ENCODE assay signal across 16 cellular contexts in genomic region chr1:16112558-16113555, GRCh38. TPM values are rescaled to one million over a fixed set of nuclear protein-coding genes. Genes with fewer than 3 reads are reported as not detected.
A peak's percentile ranks its signal among the peaks of the same experiment; 100 is the strongest.
DNase-seq lines count a peak whose midpoint lies in the region; ATAC-seq, FAIRE-seq and TF ChIP-seq lines count a peak whose summit lies in the region.
"Had no signal": no experiment of that assay in that cellular context is flagged by ENCODE, and none has a peak within 500 bp of the region (broad histone marks: within the 10 kb centered on the region; RNA-seq: fewer than 3 reads in every experiment).

No MANE protein-coding gene starts in this region.

- intact Hi-C loops in left ventricle myocardium inferior (cut with micrococcal nuclease): no loop called here
- intact Hi-C loops in body of pancreas (cut with DNase I): no loop called here
- intact Hi-C loops in stomach (cut with DNase I; ENCODE audit: low total_unique reads): no loop called here

- H2AK5ac ChIP-seq in mesenchymal stem cell (ENCODE audit: low read length, severe bottlenecking): peak overlapping the region; percentile 69

- H3K18ac ChIP-seq in mesenchymal stem cell (ENCODE audit: low read depth in 1 of 2, low read length in 2 of 2): peak overlapping the region; percentile 57 to 58

- H3K4ac ChIP-seq in mesenchymal stem cell (ENCODE audit: low read depth in 1 of 2, low read length in 2 of 2): no peak overlapping the region

- H3K9ac ChIP-seq in mesenchymal stem cell (ENCODE audit: low read length): peak overlapping the region; percentile 51

- H3K9me3 ChIP-seq in cardiac muscle cell (ENCODE audit: low read depth) (no peaks in the 10 kb centered on the region), left ventricle myocardium inferior (replicated peaks) (peaks cover 11% of the 10 kb centered on the region), body of pancreas (peaks cover 0 to 6% (median 0%) of the 10 kb centered on the region in 3 donors), mesenchymal stem cell (ENCODE audit: control insufficient read depth, low read length) (peaks cover 8% of the 10 kb centered on the region), stomach (peaks cover 8 to 12% (median 11%) of the 10 kb centered on the region in 4 donors)

- H3K79me1 ChIP-seq in mesenchymal stem cell (replicated peaks; ENCODE audit: low read length, poor library complexity, severe bottlenecking): no peaks in the 10 kb centered on the region

- no peak for FAIRE-seq in urothelium cell line (lab: Jason Lieb, UNC)

- no peak overlapping the region for H2AFZ ChIP-seq in mesenchymal stem cell (ENCODE audit: low read depth, low read length)

- TF ChIP-seq POLR2A in body of pancreas (IDR thresholded peaks at IDR 0.05) (no peak), stomach (IDR thresholded peaks at IDR 0.05) (no peak)

- H3K27me3 ChIP-seq in cardiac muscle cell (no peaks in the 10 kb centered on the region), left ventricle myocardium inferior (ENCODE audit: low read depth) (no peaks in the 10 kb centered on the region), body of pancreas (no peaks in the 10 kb centered on the region), mesenchymal stem cell (ENCODE audit: control insufficient read depth in 1 of 2, insufficient read depth in 1 of 2, low read length in 2 of 2) (peaks cover 0 to 56% of the 10 kb centered on the region in 2 experiments), stomach (no peaks in the 10 kb centered on the region)

- no peak overlapping the region for H2BK5ac ChIP-seq in mesenchymal stem cell (ENCODE audit: low read depth, low read length, poor library complexity, severe bottlenecking)

- 57 to 71% methylated on average over 3 to 14 of the region's 14 CpGs for WGBS in body of pancreas, 2 donors
- WGBS in mesenchymal stem cell: 39% methylated on average over 11 of the region's 14 CpGs
- WGBS in stomach, 5 donors: 65 to 81% (median 69%) methylated on average over 11 to 14 of the region's 14 CpGs

- peak overlapping the region in 1 of 2 experiments; percentile 76 for H3K14ac ChIP-seq in mesenchymal stem cell (ENCODE audit: low read length in 2 of 2)

- TF ChIP-seq CTCF in cardiac muscle cell (IDR thresholded peaks at IDR 0.05; ENCODE audit: low read depth, low read length): no peak
- no peak for TF ChIP-seq CTCF in left ventricle myocardium inferior (IDR thresholded peaks at IDR 0.05; ENCODE audit: borderline replicate concordance)
- TF ChIP-seq CTCF in body of pancreas (IDR thresholded peaks at IDR 0.05): no peak
- TF ChIP-seq CTCF in stomach (IDR thresholded peaks at IDR 0.05): no peak

- peak; percentile 41 for ATAC-seq in body of pancreas
- ATAC-seq in GM21825 (IDR thresholded peaks at IDR 0.05; ENCODE audit: unreplicated experiment): no peak
- no peak for ATAC-seq in GM21526 (IDR thresholded peaks at IDR 0.05; ENCODE audit: low FRiP score, unreplicated experiment)
- ATAC-seq: activated naive CD4-positive, alpha-beta T cell treated with anti-CD3 and anti-CD28 coated beads, Interleukin-2, amount 50 U/mL, for 72 hours had no signal

- H2BK12ac ChIP-seq in mesenchymal stem cell (ENCODE audit: low read length in 2 of 2): peak overlapping the region; percentile 28 to 45

- H3K4me1 ChIP-seq in cardiac muscle cell (ENCODE audit: low read depth) (peaks cover 33% of the 10 kb centered on the region), left ventricle myocardium inferior (peaks cover 20% of the 10 kb centered on the region), body of pancreas (peaks cover 10% of the 10 kb centered on the region), mesenchymal stem cell (ENCODE audit: control insufficient read depth, insufficient read depth, low read depth, low read length) (peaks cover 45% of the 10 kb centered on the region), stomach (no peaks in the 10 kb centered on the region)

- no peak overlapping the region for H2BK15ac ChIP-seq in mesenchymal stem cell (ENCODE audit: low read depth, poor library complexity, severe bottlenecking)

- H3K4me2 ChIP-seq in mesenchymal stem cell (ENCODE audit: low read length, poor library complexity, severe bottlenecking): peak overlapping the region; percentile 8

- peak overlapping the region; percentile 79 for H4K8ac ChIP-seq in mesenchymal stem cell (ENCODE audit: low read length)

- H3K27ac ChIP-seq in cardiac muscle cell (no peak overlapping the region), left ventricle myocardium inferior (replicated peaks) (no peak overlapping the region), body of pancreas (no peak overlapping the region), mesenchymal stem cell (ENCODE audit: low read length, poor library complexity, severe bottlenecking) (peak overlapping the region; percentile 71), stomach (no peak overlapping the region)
- H3K27ac ChIP-seq: 22Rv1, esophagus squamous epithelium, VCaP had no signal

- H3K23ac ChIP-seq in mesenchymal stem cell (ENCODE audit: low read length in 2 of 2): no peak overlapping the region

- peak overlapping the region; percentile 34 for H4K91ac ChIP-seq in mesenchymal stem cell (ENCODE audit: low read length)

- DNase-seq in cardiac muscle cell (ENCODE audit: low read depth in 1 of 2, low spot score in 1 of 2) (peak; percentile 68 to 87), left ventricle myocardium inferior (no peak), body of pancreas (peak in 1 of 4 donors; percentile 37), mesenchymal stem cell (peak; percentile 31), urothelium cell line (ENCODE audit: low spot score) (peak; percentile 63), stomach (no peak)
- DNase-seq: esophagus squamous epithelium; Kasumi-1; naive B cell; NCI-H2029 treated with DMSO at 0.1 percent for 48 hours; stimulated activated CD4-positive, alpha-beta T cell treated with anti-CD3 and anti-CD28 coated beads, Interleukin-12 subunit alpha, Interleukin-12 subunit beta, amount 100 ng/mL, for 4 hours had no signal

- H3K4me3 ChIP-seq in cardiac muscle cell: no peak overlapping the region
- no peak overlapping the region for H3K4me3 ChIP-seq in left ventricle myocardium inferior
- no peak overlapping the region for H3K4me3 ChIP-seq in body of pancreas
- H3K4me3 ChIP-seq in mesenchymal stem cell (ENCODE audit: insufficient read depth in 1 of 2, low read depth in 1 of 2, low read length in 2 of 2): no peak overlapping the region
- no peak overlapping the region for H3K4me3 ChIP-seq in stomach
- H3K4me3 ChIP-seq: esophagus squamous epithelium had no signal

- no peak for TF ChIP-seq EP300 in stomach (IDR thresholded peaks at IDR 0.05)

- peak overlapping the region; percentile 56 for H2BK120ac ChIP-seq in mesenchymal stem cell (ENCODE audit: low read depth, low read length)

- no peaks in the 10 kb centered on the region for H3K36me3 ChIP-seq in cardiac muscle cell
- H3K36me3 ChIP-seq in left ventricle myocardium inferior: no peaks in the 10 kb centered on the region
- no peaks in the 10 kb centered on the region for H3K36me3 ChIP-seq in body of pancreas (replicated peaks in 1 of 2; ENCODE audit: insufficient read depth in 1 of 2, low read depth in 2 of 2)
- H3K36me3 ChIP-seq in mesenchymal stem cell (ENCODE audit: control insufficient read depth in 1 of 2, insufficient read depth in 2 of 2, low read depth in 1 of 2, low read length in 2 of 2): no peaks in the 10 kb centered on the region
- no peaks in the 10 kb centered on the region for H3K36me3 ChIP-seq in stomach
- H3K36me3 ChIP-seq: esophagus squamous epithelium had no signal

RNA-seq across cellular contexts. Expression of gene FAM131C, which starts 39.4 kb away (rescaled TPM):
- total RNA-seq in cardiac muscle cell: 6.0 and 10.9 TPM in 2 replicates
- 10.4 and 21.3 TPM in 2 replicates for polyA plus RNA-seq in cardiac muscle cell
- total RNA-seq in left ventricle myocardium inferior: 5.4 TPM
- total RNA-seq in body of pancreas: 1 to 10 TPM in 1 of 2 donors, not detected in 1; 4.2 TPM
- 0.37 TPM for polyA plus RNA-seq in mesenchymal stem cell (2013, experiment 1 of 2)
- polyA plus RNA-seq in mesenchymal stem cell (2013, experiment 2 of 2): 0.44 TPM
- not detected for total RNA-seq in stomach
- under 1 TPM in 2 of 3 donors, not detected in 1; 0.35 to 0.37 TPM for polyA plus RNA-seq in stomach

RNA-seq across cellular contexts. Expression of gene EPHA2, which starts 43.0 kb away (rescaled TPM):
- total RNA-seq in cardiac muscle cell (21.6 and 26.2 TPM in 2 replicates), left ventricle myocardium inferior (9.6 TPM), body of pancreas (10 to 100 TPM; 19.5 to 26.7 TPM), stomach (100 to 1,000 TPM in 1 of 5 donors, 10 to 100 TPM in 3, 1 to 10 TPM in 1; 6.7 to 200 (median 42.7) TPM)
- polyA plus RNA-seq in cardiac muscle cell (9.8 and 14.0 TPM in 2 replicates), stomach (10 to 100 TPM in 2 of 3 donors, 1 to 10 TPM in 1; 4.6 to 30.4 (median 11.0) TPM)
- 31.9 TPM for polyA plus RNA-seq in mesenchymal stem cell (2013, experiment 1 of 2)
- 31.0 TPM for polyA plus RNA-seq in mesenchymal stem cell (2013, experiment 2 of 2)

Comparison
In these comparisons a context has a peak if more than half of its experiments do, and no peak if none do; other contexts are left out.
1. DNase-seq: peak in cardiac muscle cell (2 of 2), mesenchymal stem cell (single experiment) and urothelium cell line (single experiment); none in left ventricle myocardium inferior (single experiment) and stomach (single experiment).